8 cellular contexts compared by ENCODE assay signal in genomic region chr17:51118330-51119195, GRCh38. TPM values are rescaled to one million over a fixed set of nuclear protein-coding genes. Genes with fewer than 3 reads are reported as not detected.
DNase-seq lines count a peak whose midpoint lies in the region; ATAC-seq and TF ChIP-seq lines count a peak whose summit lies in the region.

No MANE protein-coding gene starts in this region.

- intact Hi-C loops in dorsolateral prefrontal cortex (cut with DNase I) = loop anchor here in 1 of 2 donors (10.0 kb wide), 1 partner anchor 114 kb away; no protein-coding TSS in a partner anchor

- H3K27ac Mint-ChIP-seq in neural crest cell (ENCODE audit: unreplicated experiment) = no peak overlapping the region

- DNase-seq in activated effector memory CD4-positive, alpha-beta T cell treated with anti-CD3 and anti-CD28 coated beads, Interleukin-2, amount 50 U/mL, for 16 hours = peak; percentile 39
- no peak for DNase-seq in activated effector memory CD4-positive, alpha-beta T cell treated with Interleukin-2 at 50 U/mL for 16 hours
- peak; percentile 57 for DNase-seq in NCI-H524 treated with DMSO at 0.1 percent for 48 hours (lab: John Stamatoyannopoulos, UW)
- peak in 1 of 10 donors; percentile 71 for DNase-seq in dorsolateral prefrontal cortex
- DNase-seq in neural crest cell (ENCODE audit: low read depth, low spot score) = no peak
- no peak for DNase-seq in NOMO-1 (lab: John Stamatoyannopoulos, UW; ENCODE audit: unreplicated experiment in 2 of 2)
- DNase-seq in midbrain (lab: John Stamatoyannopoulos, UW) = no peak

- no peaks in the 10 kb centered on the region for H3K27me3 Mint-ChIP-seq in neural crest cell (ENCODE audit: low read depth)

- H3K4me1 Mint-ChIP-seq in neural crest cell = peaks cover 43% of the 10 kb centered on the region

- no peaks in the 10 kb centered on the region for H3K27me3 ChIP-seq in dorsolateral prefrontal cortex

- H3K27ac ChIP-seq in dorsolateral prefrontal cortex = peak overlapping the region in 14 of 59 donors; percentile 35 to 99 (median 96)

- H3K4me3 Mint-ChIP-seq in neural crest cell = peak overlapping the region; percentile 85

- no peaks in the 10 kb centered on the region for H3K9me3 Mint-ChIP-seq in neural crest cell

- ATAC-seq in HG03565 (IDR thresholded peaks at IDR 0.05; ENCODE audit: unreplicated experiment) = no peak

- TF ChIP-seq CTCF in dorsolateral prefrontal cortex (IDR thresholded peaks at IDR 0.05 in 54 of 56, conservative IDR thresholded peaks at IDR 0.05 in 2 of 56; ENCODE audit: low read depth in 1 of 56, partially characterized antibody in 56 of 56) (no peak), neural crest cell (conservative IDR thresholded peaks at IDR 0.05) (no peak)

- H3K4me3 ChIP-seq in dorsolateral prefrontal cortex = peak overlapping the region in 55 of 59 donors; percentile 15 to 100 (median 96)

- no peaks in the 10 kb centered on the region for H3K36me3 Mint-ChIP-seq in neural crest cell (ENCODE audit: low read depth)

RNA-seq across cellular contexts. Expression of gene SPAG9, which starts 2.1 kb away (rescaled TPM):
- total RNA-seq in dorsolateral prefrontal cortex (100 to 1,000 TPM; 177 to 522 (median 260) TPM), neural crest cell (116 and 136 TPM in 2 replicates)

RNA-seq across cellular contexts. Expression of gene NME1, which starts 34.8 kb away (rescaled TPM):
- 100 to 1,000 TPM in 28 of 120 experiments, 10 to 100 TPM in 92; 27.3 to 129 (median 82.4) TPM for total RNA-seq in dorsolateral prefrontal cortex
- 322 and 332 TPM in 2 replicates for total RNA-seq in neural crest cell

RNA-seq across cellular contexts. Expression of gene NME2, which starts 47.6 kb away (rescaled TPM):
- total RNA-seq in dorsolateral prefrontal cortex (100 to 1,000 TPM in 119 of 120 experiments, 10 to 100 TPM in 1; 99.4 to 250 (median 169) TPM), neural crest cell (541 and 545 TPM in 2 replicates)

Comparison
In these comparisons a context has a peak if more than half of its experiments do, and no peak if none do; other contexts are left out.
1. DNase-seq: peak in activated effector memory CD4-positive, alpha-beta T cell treated with anti-CD3 and anti-CD28 coated beads, Interleukin-2, amount 50 U/mL, for 16 hours (single experiment) and NCI-H524 treated with DMSO at 0.1 percent for 48 hours (single experiment); none in activated effector memory CD4-positive, alpha-beta T cell treated with Interleukin-2 at 50 U/mL for 16 hours (single experiment), neural crest cell (single experiment), NOMO-1 (0 of 2) and midbrain (single experiment).